In genomic region chr11:6389921-6390717, GRCh38 we compare ENCODE assay signal across 8 cellular contexts. TPM values are rescaled to one million over a fixed set of nuclear protein-coding genes. Genes with fewer than 3 reads are reported as not detected.
A peak's percentile ranks its signal among the peaks of the same experiment; 100 is the strongest.
DNase-seq lines count a peak whose midpoint lies in the region; ATAC-seq and TF ChIP-seq lines count a peak whose summit lies in the region.

SMPD1 (plus strand) TSS chr11:6390474; CDS start chr11:6390599, 125 bp downstream.

- WGBS in mammary epithelial cell (ENCODE audit: low coverage, missing lambda C conversion rate) = 3% methylated on average over 27 of the region's 62 CpGs

- H4K20me1 ChIP-seq in mammary epithelial cell (ENCODE audit: insufficient read depth, low read length) = no peaks in the 10 kb centered on the region

- intact Hi-C loops in mammary epithelial cell (cut with micrococcal nuclease) = loop anchor here (2.0 kb wide), 1 partner anchor 29 kb away; the partner anchor contains the start of gene APBB1

- peak within 1 kb of the TSS; percentile 76 for H3K9ac ChIP-seq in mammary epithelial cell (ENCODE audit: insufficient read depth, low read length)

- peaks cover 21% of the 10 kb centered on the region for H3K4me1 ChIP-seq in mammary epithelial cell (ENCODE audit: insufficient read depth, low read length)

- H3K4me2 ChIP-seq in mammary epithelial cell (ENCODE audit: insufficient read depth, low read depth, low read length) = peak within 1 kb of the TSS; percentile 92

- ATAC-seq in GM18868 (IDR thresholded peaks at IDR 0.05; ENCODE audit: unreplicated experiment) (peak; percentile 97), HG03103 (IDR thresholded peaks at IDR 0.05; ENCODE audit: low read depth, unreplicated experiment) (peak; percentile 98)

- no peaks in the 10 kb centered on the region for H3K36me3 ChIP-seq in mammary epithelial cell (ENCODE audit: insufficient read depth, low read length)

- no peaks in the 10 kb centered on the region for H3K79me2 ChIP-seq in mammary epithelial cell (ENCODE audit: insufficient read depth, low read length)

- dilution Hi-C loops in mammary epithelial cell (cut with HindIII; ENCODE audit: low sequenced_read_pairs) = no loop called here

- peak within 1 kb of the TSS; percentile 90 for H2AFZ ChIP-seq in mammary epithelial cell (ENCODE audit: low read depth, low read length)

- H3K27ac ChIP-seq in mammary epithelial cell (ENCODE audit: insufficient read depth, low read depth, low read length) (peak within 1 kb of the TSS; percentile 87), skin epidermis (peak within 1 kb of the TSS; percentile 60 to 97 (median 92))

- no peaks in the 10 kb centered on the region for H3K9me3 ChIP-seq in mammary epithelial cell (replicated peaks; ENCODE audit: insufficient read depth, low read length)

- H3K27me3 ChIP-seq in mammary epithelial cell (ENCODE audit: insufficient read depth, low read length) = no peaks in the 10 kb centered on the region

- TF ChIP-seq CTCF in WI38 (IDR thresholded peaks at IDR 0.05; ENCODE audit: low read depth, low read length) (no peak), mammary epithelial cell (conservative IDR thresholded peaks at IDR 0.05 in 1 of 2, IDR thresholded peaks at IDR 0.05 in 1 of 2; ENCODE audit: extremely low read depth in 1 of 2, insufficient read depth in 1 of 2, low read depth in 1 of 2, low read length in 2 of 2) (no peak)

- DNase-seq in ACHN = peak; percentile 84
- peak; percentile 60 for DNase-seq in NCI-H2171 (lab: John Stamatoyannopoulos, UW)
- DNase-seq in mammary epithelial cell = peak; percentile 95
- peak; percentile 95 for DNase-seq in iPS-NIHi11 (ENCODE audit: low spot score)

- no TSS peak for BruUV-seq in mammary epithelial cell (replicated peaks; lab: Mats Ljungman, UMichigan)

- in situ Hi-C loops in ACHN (cut with HindIII; ENCODE audit: low pct_ligation_motif_present, low pct_unique_long_range_greater_than_20kb, low sequenced_read_pairs) = no loop called here
- in situ Hi-C loops in mammary epithelial cell (cut with MboI; ENCODE audit: low sequenced_read_pairs in 2 of 2) = loop anchor here (10.0 kb wide), 2 partner anchors 55 to 115 kb away; partner anchors contain the start of gene HPX (in 1 of the 2)

- peak within 1 kb of the TSS; percentile 85 for H3K4me3 ChIP-seq in WI38 (ENCODE audit: low read depth, low read length)
- peak within 1 kb of the TSS; percentile 65 to 93 (median 67) for H3K4me3 ChIP-seq in mammary epithelial cell (replicated peaks in 1 of 3; ENCODE audit: insufficient read depth in 1 of 3, low read depth in 2 of 3, low read length in 3 of 3)
- peak within 1 kb of the TSS; percentile 57 to 91 (median 80) for H3K4me3 ChIP-seq in skin epidermis

- CTCF ChIA-PET in mammary epithelial cell (lab: Charles Lee; ENCODE audit: low non-redundant PET) = interaction anchor here (0.6 to 0.8 kb wide), 3 partner anchors 11 to 55 kb away, joined by 3 to 5 read pairs (median 4); no protein-coding TSS in a partner anchor

RNA-seq across cellular contexts. Expression of gene SMPD1, which starts in this region (rescaled TPM):
- 10 to 100 TPM; 17.0 to 24.1 TPM for total RNA-seq in mammary epithelial cell
- polyA plus RNA-seq in mammary epithelial cell = 15.5 TPM
- 12.0 TPM for polyA minus RNA-seq in mammary epithelial cell

Comparison
In these comparisons a context has a peak if more than half of its experiments do, and no peak if none do; other contexts are left out.
1. Peak in every context shown above with its lines: DNase-seq, ATAC-seq, H3K4me3 ChIP-seq and H3K27ac ChIP-seq.